Comparison of ENCODE assay signal across 1 cellular context in genomic region chr16:83830769-83831450, GRCh38.
TF ChIP-seq lines count a peak whose summit lies in the region.

No MANE protein-coding gene starts in this region.

TF ChIP-seq in HEK293, 187 proteins besides CTCF, POLR2A, EP300 and RAD21:
- TF ChIP-seq ZBTB11 (tag by site-specific recombination; conservative IDR thresholded peaks at IDR 0.05; ENCODE audit: low read depth) (no peak), ZNF571 (tag by site-specific recombination; IDR thresholded peaks at IDR 0.05) (no peak), ZNF768 (tag by site-specific recombination; IDR thresholded peaks at IDR 0.05) (0 out of 2 replicates have a peak, but pooled peaks have one; percentile 45)
